In the genomic region with DNA sequence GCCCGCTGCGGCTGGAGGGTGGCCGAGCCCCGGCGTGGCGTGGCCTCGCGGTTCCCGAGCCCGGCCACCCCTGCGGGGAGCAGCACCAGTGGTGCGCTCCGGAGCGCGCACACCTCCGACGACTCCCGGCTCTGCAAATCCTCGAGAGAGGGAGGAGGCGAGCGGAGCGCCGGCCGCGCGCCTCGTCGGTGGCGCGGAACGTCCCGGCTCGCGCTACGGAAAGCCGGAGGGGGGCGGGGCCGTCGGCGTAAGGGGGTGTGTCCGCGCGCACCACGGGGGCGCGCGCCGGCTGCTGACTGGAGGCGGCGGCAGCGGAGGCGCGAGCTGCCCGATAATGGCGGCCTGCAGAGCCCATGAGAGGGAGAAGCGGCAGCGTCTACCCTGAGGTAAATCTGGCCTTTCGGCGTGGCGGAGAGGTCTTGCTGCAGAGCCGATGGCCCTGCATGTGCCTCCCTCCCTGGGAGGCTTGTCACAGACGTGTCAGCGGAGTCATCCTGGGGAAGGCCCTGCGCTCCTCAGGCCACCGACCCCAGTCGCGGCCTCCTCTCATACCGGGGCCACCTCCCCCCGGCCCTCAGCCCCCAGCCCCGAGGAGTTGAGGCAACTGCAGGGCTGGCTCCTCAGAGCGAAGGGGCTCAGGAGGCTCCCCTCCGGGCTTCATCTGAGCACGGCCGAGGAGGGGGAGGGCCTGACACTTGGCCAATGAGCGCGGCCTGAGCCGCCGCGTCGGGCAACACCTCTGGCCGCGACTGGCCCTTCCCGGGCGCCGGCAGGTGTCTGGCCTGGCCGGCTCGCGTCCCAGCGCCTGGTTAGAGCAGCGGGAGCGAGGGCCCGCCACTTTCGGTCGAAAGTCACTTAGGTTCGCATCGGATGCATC, we compare ENCODE assay signal across 1 cellular context.
TF ChIP-seq lines count a peak whose summit lies in the region.

A gene (plus strand): TSS at position 295 of the 877 bp plus-strand sequence. CDS start 2,485 bp downstream, outside the sequence.

TF ChIP-seq in K562, 482 proteins besides CTCF, POLR2A, EP300 and RAD21 (continued from another document and continues in another):
- TF ChIP-seq, protein P1, sequence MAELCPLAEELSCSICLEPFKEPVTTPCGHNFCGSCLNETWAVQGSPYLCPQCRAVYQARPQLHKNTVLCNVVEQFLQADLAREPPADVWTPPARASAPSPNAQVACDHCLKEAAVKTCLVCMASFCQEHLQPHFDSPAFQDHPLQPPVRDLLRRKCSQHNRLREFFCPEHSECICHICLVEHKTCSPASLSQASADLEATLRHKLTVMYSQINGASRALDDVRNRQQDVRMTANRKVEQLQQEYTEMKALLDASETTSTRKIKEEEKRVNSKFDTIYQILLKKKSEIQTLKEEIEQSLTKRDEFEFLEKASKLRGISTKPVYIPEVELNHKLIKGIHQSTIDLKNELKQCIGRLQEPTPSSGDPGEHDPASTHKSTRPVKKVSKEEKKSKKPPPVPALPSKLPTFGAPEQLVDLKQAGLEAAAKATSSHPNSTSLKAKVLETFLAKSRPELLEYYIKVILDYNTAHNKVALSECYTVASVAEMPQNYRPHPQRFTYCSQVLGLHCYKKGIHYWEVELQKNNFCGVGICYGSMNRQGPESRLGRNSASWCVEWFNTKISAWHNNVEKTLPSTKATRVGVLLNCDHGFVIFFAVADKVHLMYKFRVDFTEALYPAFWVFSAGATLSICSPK (IDR thresholded peaks at IDR 0.05; ENCODE audit: borderline replicate concordance): no peak
- TF ChIP-seq SMAD3 (CRISPR knock-in tag; conservative IDR thresholded peaks at IDR 0.05) (0 out of 2 replicates have a peak, but pooled peaks have one; percentile 35), SRSF9 (IDR thresholded peaks at IDR 0.05; ENCODE audit: borderline replicate concordance, low read depth, low read length) (no peak), ZNF785 (CRISPR knock-in tag; IDR thresholded peaks at IDR 0.05) (no peak), ZNF77 (CRISPR knock-in tag; IDR thresholded peaks at IDR 0.05) (no peak), TCF7L2 (IDR thresholded peaks at IDR 0.05; ENCODE audit: low read depth, low read length) (peak; percentile 88), NFIX (CRISPR knock-in tag; IDR thresholded peaks at IDR 0.05; ENCODE audit: low read depth) (no peak), KDM4B (IDR thresholded peaks at IDR 0.05; ENCODE audit: borderline replicate concordance in 2 of 2, low read depth in 1 of 2) (no peak; a peak in 1 of 4 replicates), SIX5 (IDR thresholded peaks at IDR 0.05; ENCODE audit: borderline replicate concordance in 1 of 2, insufficient read depth in 1 of 2, low read depth in 1 of 2, low read length in 2 of 2) (0 out of 4 replicates have a peak, but pooled peaks of 1 of the 2 experiments have one; percentile 27), ZFX (CRISPR knock-in tag; IDR thresholded peaks at IDR 0.05) (peak; percentile 78), CREBBP (IDR thresholded peaks at IDR 0.05; ENCODE audit: low read depth, low read length) (no peak), SREBF2 (CRISPR knock-in tag; IDR thresholded peaks at IDR 0.05) (no peak), ERF (CRISPR knock-in tag; IDR thresholded peaks at IDR 0.05) (no peak; the same call in 1 of the 2 replicates), ZNF274 (IDR thresholded peaks at IDR 0.05; ENCODE audit: borderline replicate concordance, low read depth, low read length) (no peak), YY1 (IDR thresholded peaks at IDR 0.05; ENCODE audit: borderline replicate concordance in 1 of 3, control insufficient read depth in 1 of 3, extremely low read depth in 1 of 3, insufficient read depth in 3 of 3, insufficient read length in 1 of 3, insufficient replicate concordance in 2 of 3, low read depth in 1 of 3, low read length in 2 of 3) (peak; percentile 87 to 98 (median 96)), DPF2 (IDR thresholded peaks at IDR 0.05) (no peak; the same call in 1 of the 2 replicates), BCL6 (CRISPR knock-in tag; IDR thresholded peaks at IDR 0.05) (no peak), HDAC8 (tag; IDR thresholded peaks at IDR 0.05) (peak; percentile 48; the same call in 1 of the 2 replicates), BRD9 (IDR thresholded peaks at IDR 0.05; ENCODE audit: low read depth, partially characterized antibody) (no peak), GATAD2B (IDR thresholded peaks at IDR 0.05; ENCODE audit: borderline replicate concordance) (peak; percentile 94; the same call in 1 of the 2 replicates), ASH1L (IDR thresholded peaks at IDR 0.05; ENCODE audit: borderline replicate concordance, low read depth, partially characterized antibody) (no peak), TEAD1 (CRISPR knock-in tag; IDR thresholded peaks at IDR 0.05) (peak in 1 of 2 experiments; percentile 69; a peak in 1 of 4 replicates), ZNF583 (CRISPR knock-in tag; IDR thresholded peaks at IDR 0.05) (0 out of 2 replicates have a peak, but pooled peaks have one; percentile 35), KLF10 (CRISPR knock-in tag; IDR thresholded peaks at IDR 0.05) (no peak), ZBED1 (IDR thresholded peaks at IDR 0.05) (no peak), ZNF175 (CRISPR knock-in tag; IDR thresholded peaks at IDR 0.05; ENCODE audit: low read depth) (no peak), ZNF224 (CRISPR knock-in tag; IDR thresholded peaks at IDR 0.05) (no peak), ZNF124 (CRISPR knock-in tag; IDR thresholded peaks at IDR 0.05) (no peak), JUNB (CRISPR knock-in tag; conservative IDR thresholded peaks at IDR 0.05) (0 out of 2 replicates have a peak, but pooled peaks have one; percentile 25), TAF7 (tag; IDR thresholded peaks at IDR 0.05) (peak; percentile 69; the same call in 1 of the 2 replicates), ILF3 (IDR thresholded peaks at IDR 0.05; ENCODE audit: borderline replicate concordance) (no peak), FOXJ2 (tag; IDR thresholded peaks at IDR 0.05) (0 out of 2 replicates have a peak, but pooled peaks have one; percentile 62), U2AF1 (optimal IDR thresholded peaks at IDR 0.05; ENCODE audit: low read depth, low read length) (no peak), MED1 (CRISPR knock-in tag; IDR thresholded peaks at IDR 0.05; ENCODE audit: borderline replicate concordance) (0 out of 2 replicates have a peak, but pooled peaks have one; percentile 34), NCOA4 (IDR thresholded peaks at IDR 0.05; ENCODE audit: partially characterized antibody) (no peak), ZNF644 (tag; IDR thresholded peaks at IDR 0.05; ENCODE audit: low read depth) (no peak; the same call in 1 of the 2 replicates), XRCC3 (IDR thresholded peaks at IDR 0.05) (no peak)
- TF ChIP-seq, protein P2, sequence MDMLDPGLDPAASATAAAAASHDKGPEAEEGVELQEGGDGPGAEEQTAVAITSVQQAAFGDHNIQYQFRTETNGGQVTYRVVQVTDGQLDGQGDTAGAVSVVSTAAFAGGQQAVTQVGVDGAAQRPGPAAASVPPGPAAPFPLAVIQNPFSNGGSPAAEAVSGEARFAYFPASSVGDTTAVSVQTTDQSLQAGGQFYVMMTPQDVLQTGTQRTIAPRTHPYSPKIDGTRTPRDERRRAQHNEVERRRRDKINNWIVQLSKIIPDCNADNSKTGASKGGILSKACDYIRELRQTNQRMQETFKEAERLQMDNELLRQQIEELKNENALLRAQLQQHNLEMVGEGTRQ (CRISPR knock-in tag; IDR thresholded peaks at IDR 0.05): peak; percentile 30; the same call in 1 of the 2 replicates
- TF ChIP-seq, protein P3, sequence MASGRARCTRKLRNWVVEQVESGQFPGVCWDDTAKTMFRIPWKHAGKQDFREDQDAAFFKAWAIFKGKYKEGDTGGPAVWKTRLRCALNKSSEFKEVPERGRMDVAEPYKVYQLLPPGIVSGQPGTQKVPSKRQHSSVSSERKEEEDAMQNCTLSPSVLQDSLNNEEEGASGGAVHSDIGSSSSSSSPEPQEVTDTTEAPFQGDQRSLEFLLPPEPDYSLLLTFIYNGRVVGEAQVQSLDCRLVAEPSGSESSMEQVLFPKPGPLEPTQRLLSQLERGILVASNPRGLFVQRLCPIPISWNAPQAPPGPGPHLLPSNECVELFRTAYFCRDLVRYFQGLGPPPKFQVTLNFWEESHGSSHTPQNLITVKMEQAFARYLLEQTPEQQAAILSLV (tag; IDR thresholded peaks at IDR 0.05): no peak; the same call in 1 of the 2 replicates
- TF ChIP-seq, protein P4, sequence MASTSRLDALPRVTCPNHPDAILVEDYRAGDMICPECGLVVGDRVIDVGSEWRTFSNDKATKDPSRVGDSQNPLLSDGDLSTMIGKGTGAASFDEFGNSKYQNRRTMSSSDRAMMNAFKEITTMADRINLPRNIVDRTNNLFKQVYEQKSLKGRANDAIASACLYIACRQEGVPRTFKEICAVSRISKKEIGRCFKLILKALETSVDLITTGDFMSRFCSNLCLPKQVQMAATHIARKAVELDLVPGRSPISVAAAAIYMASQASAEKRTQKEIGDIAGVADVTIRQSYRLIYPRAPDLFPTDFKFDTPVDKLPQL (IDR thresholded peaks at IDR 0.05; ENCODE audit: extremely low read depth, insufficient read length): no peak
- TF ChIP-seq, protein P5, sequence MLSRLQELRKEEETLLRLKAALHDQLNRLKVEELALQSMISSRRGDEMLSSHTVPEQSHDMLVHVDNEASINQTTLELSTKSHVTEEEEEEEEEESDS (CRISPR knock-in tag; IDR thresholded peaks at IDR 0.05): no peak
- TF ChIP-seq, protein P6, sequence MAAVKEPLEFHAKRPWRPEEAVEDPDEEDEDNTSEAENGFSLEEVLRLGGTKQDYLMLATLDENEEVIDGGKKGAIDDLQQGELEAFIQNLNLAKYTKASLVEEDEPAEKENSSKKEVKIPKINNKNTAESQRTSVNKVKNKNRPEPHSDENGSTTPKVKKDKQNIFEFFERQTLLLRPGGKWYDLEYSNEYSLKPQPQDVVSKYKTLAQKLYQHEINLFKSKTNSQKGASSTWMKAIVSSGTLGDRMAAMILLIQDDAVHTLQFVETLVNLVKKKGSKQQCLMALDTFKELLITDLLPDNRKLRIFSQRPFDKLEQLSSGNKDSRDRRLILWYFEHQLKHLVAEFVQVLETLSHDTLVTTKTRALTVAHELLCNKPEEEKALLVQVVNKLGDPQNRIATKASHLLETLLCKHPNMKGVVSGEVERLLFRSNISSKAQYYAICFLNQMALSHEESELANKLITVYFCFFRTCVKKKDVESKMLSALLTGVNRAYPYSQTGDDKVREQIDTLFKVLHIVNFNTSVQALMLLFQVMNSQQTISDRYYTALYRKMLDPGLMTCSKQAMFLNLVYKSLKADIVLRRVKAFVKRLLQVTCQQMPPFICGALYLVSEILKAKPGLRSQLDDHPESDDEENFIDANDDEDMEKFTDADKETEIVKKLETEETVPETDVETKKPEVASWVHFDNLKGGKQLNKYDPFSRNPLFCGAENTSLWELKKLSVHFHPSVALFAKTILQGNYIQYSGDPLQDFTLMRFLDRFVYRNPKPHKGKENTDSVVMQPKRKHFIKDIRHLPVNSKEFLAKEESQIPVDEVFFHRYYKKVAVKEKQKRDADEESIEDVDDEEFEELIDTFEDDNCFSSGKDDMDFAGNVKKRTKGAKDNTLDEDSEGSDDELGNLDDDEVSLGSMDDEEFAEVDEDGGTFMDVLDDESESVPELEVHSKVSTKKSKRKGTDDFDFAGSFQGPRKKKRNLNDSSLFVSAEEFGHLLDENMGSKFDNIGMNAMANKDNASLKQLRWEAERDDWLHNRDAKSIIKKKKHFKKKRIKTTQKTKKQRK (IDR thresholded peaks at IDR 0.05; ENCODE audit: borderline replicate concordance, low read depth, low read length): no peak
- TF ChIP-seq, protein P7, sequence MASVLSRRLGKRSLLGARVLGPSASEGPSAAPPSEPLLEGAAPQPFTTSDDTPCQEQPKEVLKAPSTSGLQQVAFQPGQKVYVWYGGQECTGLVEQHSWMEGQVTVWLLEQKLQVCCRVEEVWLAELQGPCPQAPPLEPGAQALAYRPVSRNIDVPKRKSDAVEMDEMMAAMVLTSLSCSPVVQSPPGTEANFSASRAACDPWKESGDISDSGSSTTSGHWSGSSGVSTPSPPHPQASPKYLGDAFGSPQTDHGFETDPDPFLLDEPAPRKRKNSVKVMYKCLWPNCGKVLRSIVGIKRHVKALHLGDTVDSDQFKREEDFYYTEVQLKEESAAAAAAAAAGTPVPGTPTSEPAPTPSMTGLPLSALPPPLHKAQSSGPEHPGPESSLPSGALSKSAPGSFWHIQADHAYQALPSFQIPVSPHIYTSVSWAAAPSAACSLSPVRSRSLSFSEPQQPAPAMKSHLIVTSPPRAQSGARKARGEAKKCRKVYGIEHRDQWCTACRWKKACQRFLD (CRISPR knock-in tag; IDR thresholded peaks at IDR 0.05): peak; percentile 87
- TF ChIP-seq, protein P8, sequence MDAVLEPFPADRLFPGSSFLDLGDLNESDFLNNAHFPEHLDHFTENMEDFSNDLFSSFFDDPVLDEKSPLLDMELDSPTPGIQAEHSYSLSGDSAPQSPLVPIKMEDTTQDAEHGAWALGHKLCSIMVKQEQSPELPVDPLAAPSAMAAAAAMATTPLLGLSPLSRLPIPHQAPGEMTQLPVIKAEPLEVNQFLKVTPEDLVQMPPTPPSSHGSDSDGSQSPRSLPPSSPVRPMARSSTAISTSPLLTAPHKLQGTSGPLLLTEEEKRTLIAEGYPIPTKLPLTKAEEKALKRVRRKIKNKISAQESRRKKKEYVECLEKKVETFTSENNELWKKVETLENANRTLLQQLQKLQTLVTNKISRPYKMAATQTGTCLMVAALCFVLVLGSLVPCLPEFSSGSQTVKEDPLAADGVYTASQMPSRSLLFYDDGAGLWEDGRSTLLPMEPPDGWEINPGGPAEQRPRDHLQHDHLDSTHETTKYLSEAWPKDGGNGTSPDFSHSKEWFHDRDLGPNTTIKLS (IDR thresholded peaks at IDR 0.05; ENCODE audit: borderline replicate concordance, low read depth): no peak; the same call in 1 of the 2 replicates
- TF ChIP-seq, protein P9, sequence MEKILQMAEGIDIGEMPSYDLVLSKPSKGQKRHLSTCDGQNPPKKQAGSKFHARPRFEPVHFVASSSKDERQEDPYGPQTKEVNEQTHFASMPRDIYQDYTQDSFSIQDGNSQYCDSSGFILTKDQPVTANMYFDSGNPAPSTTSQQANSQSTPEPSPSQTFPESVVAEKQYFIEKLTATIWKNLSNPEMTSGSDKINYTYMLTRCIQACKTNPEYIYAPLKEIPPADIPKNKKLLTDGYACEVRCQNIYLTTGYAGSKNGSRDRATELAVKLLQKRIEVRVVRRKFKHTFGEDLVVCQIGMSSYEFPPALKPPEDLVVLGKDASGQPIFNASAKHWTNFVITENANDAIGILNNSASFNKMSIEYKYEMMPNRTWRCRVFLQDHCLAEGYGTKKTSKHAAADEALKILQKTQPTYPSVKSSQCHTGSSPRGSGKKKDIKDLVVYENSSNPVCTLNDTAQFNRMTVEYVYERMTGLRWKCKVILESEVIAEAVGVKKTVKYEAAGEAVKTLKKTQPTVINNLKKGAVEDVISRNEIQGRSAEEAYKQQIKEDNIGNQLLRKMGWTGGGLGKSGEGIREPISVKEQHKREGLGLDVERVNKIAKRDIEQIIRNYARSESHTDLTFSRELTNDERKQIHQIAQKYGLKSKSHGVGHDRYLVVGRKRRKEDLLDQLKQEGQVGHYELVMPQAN (IDR thresholded peaks at IDR 0.05; ENCODE audit: borderline replicate concordance): peak; percentile 95
- TF ChIP-seq, protein P10, sequence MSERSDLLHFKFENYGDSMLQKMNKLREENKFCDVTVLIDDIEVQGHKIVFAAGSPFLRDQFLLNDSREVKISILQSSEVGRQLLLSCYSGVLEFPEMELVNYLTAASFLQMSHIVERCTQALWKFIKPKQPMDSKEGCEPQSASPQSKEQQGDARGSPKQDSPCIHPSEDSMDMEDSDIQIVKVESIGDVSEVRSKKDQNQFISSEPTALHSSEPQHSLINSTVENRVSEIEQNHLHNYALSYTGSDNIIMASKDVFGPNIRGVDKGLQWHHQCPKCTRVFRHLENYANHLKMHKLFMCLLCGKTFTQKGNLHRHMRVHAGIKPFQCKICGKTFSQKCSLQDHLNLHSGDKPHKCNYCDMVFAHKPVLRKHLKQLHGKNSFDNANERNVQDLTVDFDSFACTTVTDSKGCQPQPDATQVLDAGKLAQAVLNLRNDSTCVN (CRISPR knock-in tag; IDR thresholded peaks at IDR 0.05): peak; percentile 63; the same call in 1 of the 2 replicates
